In the genomic region with DNA sequence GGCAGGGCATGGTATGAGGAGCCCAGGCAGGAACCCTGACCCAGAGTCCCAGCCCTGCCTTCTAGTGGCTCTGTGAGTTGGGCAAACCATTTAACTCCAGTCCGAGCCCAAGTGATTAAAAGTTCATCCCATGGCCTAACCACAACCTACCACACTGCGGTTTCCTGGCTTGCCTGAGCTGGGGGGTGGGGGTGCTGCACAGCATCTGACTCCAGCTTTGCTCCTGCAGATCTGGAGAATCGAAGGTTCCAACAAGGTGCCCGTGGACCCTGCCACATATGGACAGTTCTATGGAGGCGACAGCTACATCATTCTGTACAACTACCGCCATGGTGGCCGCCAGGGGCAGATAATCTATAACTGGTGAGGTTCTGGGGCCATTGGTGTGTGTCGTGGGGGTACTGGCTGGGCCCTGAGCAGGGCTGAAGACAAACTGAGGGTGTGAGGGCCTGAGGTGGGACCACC, we compare ENCODE assay signal across 11 cellular contexts. TPM values are rescaled to one million over a fixed set of nuclear protein-coding genes. Genes with fewer than 3 reads are reported as not detected.
A peak's percentile ranks its signal among the peaks of the same experiment; 100 is the strongest.
DNase-seq lines count a peak whose midpoint lies in the region; ATAC-seq and TF ChIP-seq lines count a peak whose summit lies in the region.
"Had no signal": no experiment of that assay in that cellular context is flagged by ENCODE, and none has a peak within 500 bp of the region (broad histone marks: within the 10 kb centered on the region; RNA-seq: fewer than 3 reads in every experiment).

No MANE protein-coding gene starts in this region.

- peaks cover 6 to 65% of the 10 kb centered on the region in 2 donors for H3K4me1 ChIP-seq in left lung
- peaks cover 47% of the 10 kb centered on the region for H3K4me1 ChIP-seq in upper lobe of right lung

- H3K4me3 ChIP-seq in left lung, result no peak overlapping the region
- H3K4me3 ChIP-seq in upper lobe of right lung, result no peak overlapping the region

- H3K9me3 ChIP-seq in left lung, result no peaks in the 10 kb centered on the region
- no peaks in the 10 kb centered on the region for H3K9me3 ChIP-seq in upper lobe of right lung

- H3K27ac ChIP-seq in left lung, result peak overlapping the region; percentile 17 to 85
- H3K27ac ChIP-seq in upper lobe of right lung, result peak overlapping the region; percentile 79

- intact Hi-C loops in left lung (cut with DNase I), result loop anchor here in 1 of 2 donors (5.0 kb wide), 1 partner anchor 56 kb away; no protein-coding TSS in a partner anchor
- intact Hi-C loops in upper lobe of right lung (cut with DNase I), result loop anchor here (5.0 kb wide), 1 partner anchor 81 kb away; no protein-coding TSS in a partner anchor

- no peak overlapping the region for H3K27ac Mint-ChIP-seq in activated naive CD8-positive, alpha-beta T cell treated with anti-CD3 and anti-CD28 coated beads for 36 hours

- DNase-seq in activated naive CD4-positive, alpha-beta T cell treated with Interleukin-2 at 50 U/mL for 16 hours, result peak; percentile 7
- no peak for DNase-seq in activated naive CD4-positive, alpha-beta T cell treated with anti-CD3 and anti-CD28 coated beads, Interleukin-2, amount 50 U/mL, for 16 hours
- peak; percentile 9 for DNase-seq in activated naive CD8-positive, alpha-beta T cell treated with anti-CD3 and anti-CD28 coated beads for 36 hours
- no peak for DNase-seq in left lung
- DNase-seq in upper lobe of right lung, result no peak
- no peak for DNase-seq in T1000 (lab: John Stamatoyannopoulos, UW)
- no peak for DNase-seq in NCI-H2107 (lab: John Stamatoyannopoulos, UW)
- DNase-seq: mammary epithelial cell; stimulated activated CD4-positive, alpha-beta T cell treated with anti-CD3 and anti-CD28 coated beads, Interleukin-4, amount 100 ng/mL, for 1 hour had no signal

- H3K36me3 ChIP-seq in left lung, result peaks cover 0 to 92% of the 10 kb centered on the region in 2 donors
- peaks cover 78% of the 10 kb centered on the region for H3K36me3 ChIP-seq in upper lobe of right lung

- H3K4me1 Mint-ChIP-seq in activated naive CD8-positive, alpha-beta T cell treated with anti-CD3 and anti-CD28 coated beads for 36 hours, result peaks cover 8% of the 10 kb centered on the region

- H3K27me3 ChIP-seq in left lung (no peaks in the 10 kb centered on the region), upper lobe of right lung (no peaks in the 10 kb centered on the region)

- H3K9me3 Mint-ChIP-seq in activated naive CD8-positive, alpha-beta T cell treated with anti-CD3 and anti-CD28 coated beads for 36 hours, result no peaks in the 10 kb centered on the region
- H3K9me3 Mint-ChIP-seq: IgD-negative memory B cell had no signal

- H3K4me3 Mint-ChIP-seq in activated naive CD8-positive, alpha-beta T cell treated with anti-CD3 and anti-CD28 coated beads for 36 hours, result no peak overlapping the region
- H3K4me3 Mint-ChIP-seq: IgD-negative memory B cell had no signal

- H3K36me3 Mint-ChIP-seq in activated naive CD8-positive, alpha-beta T cell treated with anti-CD3 and anti-CD28 coated beads for 36 hours, result no peaks in the 10 kb centered on the region

- ATAC-seq in left lung, result no peak
- ATAC-seq in upper lobe of right lung, result peak; percentile 23
- ATAC-seq in GM21737 (IDR thresholded peaks at IDR 0.05; ENCODE audit: unreplicated experiment), result no peak

- TF ChIP-seq CTCF in left lung (IDR thresholded peaks at IDR 0.05) (no peak), upper lobe of right lung (IDR thresholded peaks at IDR 0.05) (no peak)

- no peaks in the 10 kb centered on the region for H3K27me3 Mint-ChIP-seq in activated naive CD8-positive, alpha-beta T cell treated with anti-CD3 and anti-CD28 coated beads for 36 hours
- H3K27me3 Mint-ChIP-seq: IgD-negative memory B cell had no signal

RNA-seq across cellular contexts. Expression of gene STOM, which starts 49.0 kb away (rescaled TPM):
- total RNA-seq in activated naive CD8-positive, alpha-beta T cell treated with anti-CD3 and anti-CD28 coated beads for 36 hours, result 10 to 100 TPM; 36.0 to 36.3 TPM
- 100 to 1,000 TPM; 496 to 576 TPM for total RNA-seq in left lung
- total RNA-seq in upper lobe of right lung, result 595 TPM

RNA-seq across cellular contexts. Expression of gene GSN, which starts 53.1 kb away (rescaled TPM):
- 1 to 10 TPM; 1.7 to 1.8 TPM for total RNA-seq in activated naive CD8-positive, alpha-beta T cell treated with anti-CD3 and anti-CD28 coated beads for 36 hours
- total RNA-seq in left lung (100 to 1,000 TPM; 395 to 485 TPM), upper lobe of right lung (464 TPM)

Comparison
In these comparisons a context has a peak if more than half of its experiments do, and no peak if none do; other contexts are left out.
1. DNase-seq: peak in activated naive CD4-positive, alpha-beta T cell treated with Interleukin-2 at 50 U/mL for 16 hours (single experiment) and activated naive CD8-positive, alpha-beta T cell treated with anti-CD3 and anti-CD28 coated beads for 36 hours (single experiment); none in activated naive CD4-positive, alpha-beta T cell treated with anti-CD3 and anti-CD28 coated beads, Interleukin-2, amount 50 U/mL, for 16 hours (single experiment), left lung (0 of 2), upper lobe of right lung (single experiment), T1000 (single experiment) and NCI-H2107 (single experiment).
2. RNA of gene STOM, which starts 49.0 kb away (total RNA-seq): 595 TPM in upper lobe of right lung (single experiment) and 496 to 576 TPM in left lung; 36.0 to 36.3 TPM in activated naive CD8-positive, alpha-beta T cell treated with anti-CD3 and anti-CD28 coated beads for 36 hours; every median in the first group is over 10 times any median in the second.
3. RNA of gene GSN, which starts 53.1 kb away (total RNA-seq): 395 to 485 TPM in left lung and 464 TPM in upper lobe of right lung (single experiment); 1.7 to 1.8 TPM in activated naive CD8-positive, alpha-beta T cell treated with anti-CD3 and anti-CD28 coated beads for 36 hours; every median in the first group is over 100 times any median in the second.